In genomic region chr19:10617409-10618121, GRCh38 we compare ENCODE assay signal across 9 cellular contexts. TPM values are rescaled to one million over a fixed set of nuclear protein-coding genes. Genes with fewer than 3 reads are reported as not detected.
DNase-seq lines count a peak whose midpoint lies in the region; TF ChIP-seq lines count a peak whose summit lies in the region.
"Had no signal": no experiment of that assay in that cellular context is flagged by ENCODE, and none has a peak within 500 bp of the region (broad histone marks: within the 10 kb centered on the region; RNA-seq: fewer than 3 reads in every experiment).

No MANE protein-coding gene starts in this region.

- H3K9me3 ChIP-seq in skeletal muscle tissue (ENCODE audit: control insufficient read depth in 3 of 3, low read length in 3 of 3) = no peaks in the 10 kb centered on the region

- DNase-seq in ELR (ENCODE audit: low read depth) = peak; percentile 90
- DNase-seq in fibroblast of pulmonary artery (ENCODE audit: low read depth) = peak; percentile 58
- DNase-seq in midbrain (lab: John Stamatoyannopoulos, UW) = no peak
- no peak for DNase-seq in NCI-H2171 treated with DMSO at 0.1 percent for 48 hours (lab: John Stamatoyannopoulos, UW)
- no peak for DNase-seq in NCI-H187 treated with DMSO at 0.1 percent for 48 hours (lab: John Stamatoyannopoulos, UW)
- DNase-seq in nucleus accumbens (lab: John Stamatoyannopoulos, UW) = no peak
- DNase-seq: stimulated activated naive CD4-positive, alpha-beta T cell had no signal

- H3K27ac ChIP-seq in VCaP = peak overlapping the region; percentile 54
- peak overlapping the region; percentile 65 for H3K27ac ChIP-seq in skeletal muscle tissue (ENCODE audit: low read depth, low read length)

- H3K36me3 ChIP-seq in skeletal muscle tissue (ENCODE audit: control insufficient read depth in 3 of 3, insufficient read depth in 3 of 3, low read length in 3 of 3) = no peaks in the 10 kb centered on the region

- H3K4me3 ChIP-seq in fibroblast of pulmonary artery (replicated peaks; ENCODE audit: low read depth, low read length) = no peak overlapping the region
- no peak overlapping the region for H3K4me3 ChIP-seq in skeletal muscle tissue (ENCODE audit: low read length in 3 of 3)

- no peak overlapping the region for H3K9ac ChIP-seq in skeletal muscle tissue (ENCODE audit: low read depth in 1 of 3, low read length in 3 of 3)

- no peaks in the 10 kb centered on the region for H3K27me3 ChIP-seq in skeletal muscle tissue (ENCODE audit: control insufficient read depth in 3 of 3, insufficient read depth in 3 of 3, low read length in 3 of 3)

- no peak for TF ChIP-seq CTCF in VCaP (conservative IDR thresholded peaks at IDR 0.05)
- no peak for TF ChIP-seq CTCF in fibroblast of pulmonary artery (IDR thresholded peaks at IDR 0.05; ENCODE audit: low read length, missing control alignments)

- peaks cover 11 to 20% (median 20%) of the 10 kb centered on the region in 3 donors for H3K4me1 ChIP-seq in skeletal muscle tissue (ENCODE audit: control insufficient read depth in 3 of 3, insufficient read depth in 3 of 3, low read length in 3 of 3)

RNA-seq across cellular contexts. Expression of gene SLC44A2, which starts 7.8 kb away (rescaled TPM):
- total RNA-seq in skeletal muscle tissue = 41.2 TPM

RNA-seq across cellular contexts. Expression of gene AP1M2, which starts 30.5 kb away (rescaled TPM):
- total RNA-seq in skeletal muscle tissue = 3.1 TPM

RNA-seq across cellular contexts. Expression of gene ILF3, which starts 36.6 kb away (rescaled TPM):
- total RNA-seq in skeletal muscle tissue = 69.4 TPM

RNA-seq across cellular contexts. Expression of gene CDKN2D, which starts 48.8 kb away (rescaled TPM):
- total RNA-seq in skeletal muscle tissue = 16.7 TPM

RNA-seq across cellular contexts. Expression of gene KRI1, which starts 51.8 kb away (rescaled TPM):
- 5.2 TPM for total RNA-seq in skeletal muscle tissue

Comparison
In these comparisons a context has a peak if more than half of its experiments do, and no peak if none do; other contexts are left out.
1. DNase-seq: peak in ELR (single experiment) and fibroblast of pulmonary artery (single experiment); none in midbrain (single experiment), NCI-H2171 treated with DMSO at 0.1 percent for 48 hours (single experiment), NCI-H187 treated with DMSO at 0.1 percent for 48 hours (single experiment) and nucleus accumbens (0 of 56).